1 cellular context compared by ENCODE assay signal in genomic region chr17:60076811-60077210, GRCh38.
TF ChIP-seq lines count a peak whose summit lies in the region.

No MANE protein-coding gene starts in this region.

TF ChIP-seq in K562, 482 proteins besides CTCF, POLR2A, EP300 and RAD21 (continued from another document):
- no peak for TF ChIP-seq BRF2 (IDR thresholded peaks at IDR 0.05; ENCODE audit: borderline replicate concordance, insufficient read depth, insufficient read length)
TF ChIP-seq in K562: peak in this region for 1.
